Comparison of ENCODE assay signal across 33 cellular contexts in genomic region chr2:218444692-218445357, GRCh38. TPM values are rescaled to one million over a fixed set of nuclear protein-coding genes. Genes with fewer than 3 reads are reported as not detected.
DNase-seq lines count a peak whose midpoint lies in the region; ATAC-seq, FAIRE-seq and TF ChIP-seq lines count a peak whose summit lies in the region.
"Had no signal": no experiment of that assay in that cellular context is flagged by ENCODE, and none has a peak within 500 bp of the region (broad histone marks: within the 10 kb centered on the region; RNA-seq: fewer than 3 reads in every experiment).

No MANE protein-coding gene starts in this region.

- H3K27me3 ChIP-seq in liver (ENCODE audit: control insufficient read depth in 4 of 4, insufficient read depth in 4 of 4, low read length in 3 of 4) (no peaks in the 10 kb centered on the region), small intestine (ENCODE audit: control insufficient read depth in 2 of 2, insufficient read depth in 2 of 2, low read length in 2 of 2) (no peaks in the 10 kb centered on the region)
- H3K27me3 ChIP-seq: adrenal gland, brain microvascular endothelial cell, heart left ventricle, pancreas, stomach, tibial nerve had no signal

- in situ Hi-C loops in KBM-7 (cut with MboI; ENCODE audit: low pct_unique_long_range_greater_than_20kb, low sequenced_read_pairs) = no loop called here

- H3K9ac ChIP-seq in liver (ENCODE audit: low read depth in 1 of 2, low read length in 2 of 2) = no peak overlapping the region

- WGBS in liver = 69% methylated on average over 7 of the region's 7 CpGs
- WGBS in small intestine, 3 donors = 68 to 90% (median 77%) methylated on average over 7 of the region's 7 CpGs

- H3K4me1 ChIP-seq in liver (ENCODE audit: control insufficient read depth in 4 of 4, insufficient read depth in 4 of 4, low read length in 3 of 4) = peaks cover 10 to 30% (median 12%) of the 10 kb centered on the region in 4 donors
- H3K4me1 ChIP-seq in small intestine (ENCODE audit: control insufficient read depth in 2 of 2, insufficient read depth in 1 of 2, low read depth in 1 of 2, low read length in 1 of 2) = peaks cover 0 to 4% of the 10 kb centered on the region in 2 donors
- H3K4me1 ChIP-seq: adrenal gland, heart left ventricle, tibial nerve had no signal

- no peak for TF ChIP-seq CTCF in liver (IDR thresholded peaks at IDR 0.05; ENCODE audit: low read depth, low read length, missing input control)

- peak; percentile 36 for DNase-seq in DMS53 (lab: John Stamatoyannopoulos, UW)
- no peak for DNase-seq in DMS53 treated with DMSO at 0.1 percent for 48 hours (lab: John Stamatoyannopoulos, UW; ENCODE audit: unreplicated experiment)
- DNase-seq in M059J (ENCODE audit: low read depth) = peak; percentile 64
- peak; percentile 99 for DNase-seq in small intestine
- no peak for DNase-seq in KBM-7
- DNase-seq in stimulated activated CD4-positive, alpha-beta T cell treated with anti-CD3 and anti-CD28 coated beads, Interleukin-4, amount 100 ng/mL, for 24 hours = no peak
- DNase-seq: 8988T; activated CD8-positive, alpha-beta memory T cell treated with anti-CD3 and anti-CD28 coated beads for 24 hours; activated naive CD4-positive, alpha-beta T cell treated with Interleukin-2 at 50 U/mL for 16 hours; activated T-cell treated with anti-CD3 and anti-CD28 coated beads, Interleukin-2, amount 50 U/mL, for 4 hours; AML-193; brain microvascular endothelial cell; effector CD4-positive, alpha-beta T cell; heart left ventricle; Karpas-422; mesendoderm; natural killer cell; NCI-H1048; NCI-H187 treated with DMSO at 0.1 percent for 48 hours; pancreas; stomach; SW 1271; T1000 had no signal

- TF ChIP-seq RAD21 in liver (IDR thresholded peaks at IDR 0.05) = peak; percentile 59

- H3K27ac ChIP-seq in liver (ENCODE audit: low read depth in 1 of 2, low read length in 2 of 2) (peak overlapping the region; percentile 43 to 50), small intestine (ENCODE audit: low read depth in 1 of 2, low read length in 1 of 2) (peak overlapping the region; percentile 34 to 66)
- H3K27ac ChIP-seq: adrenal gland, brain microvascular endothelial cell, heart left ventricle, pancreas, stomach, tibial nerve had no signal

- H3K9me3 ChIP-seq in liver (ENCODE audit: control insufficient read depth in 4 of 4, low read length in 3 of 4) (no peaks in the 10 kb centered on the region), small intestine (ENCODE audit: control insufficient read depth, low read depth) (no peaks in the 10 kb centered on the region)
- H3K9me3 ChIP-seq: adrenal gland, heart left ventricle, pancreas, stomach, tibial nerve had no signal

- H3K4me3 ChIP-seq in liver (ENCODE audit: low read depth in 1 of 3, low read length in 3 of 3) (no peak overlapping the region), small intestine (ENCODE audit: low read depth in 1 of 2, low read length in 2 of 2) (no peak overlapping the region)
- H3K4me3 ChIP-seq: adrenal gland, heart left ventricle, pancreas, stomach, tibial nerve had no signal

- no peak for FAIRE-seq in small intestine (lab: Jason Lieb, UNC)
- FAIRE-seq: GM12891, H1, HTR-8/SVneo, pancreas had no signal

- no peak for ATAC-seq in HG02623 (IDR thresholded peaks at IDR 0.05; ENCODE audit: unreplicated experiment)
- ATAC-seq: activated T-cell treated with anti-CD3 and anti-CD28 coated beads, Interleukin-2, amount 50 U/mL, for 4 hours; heart left ventricle; natural killer cell; sciatic nerve had no signal

- H3K36me3 ChIP-seq in liver (ENCODE audit: control insufficient read depth in 4 of 4, insufficient read depth in 3 of 4, low read depth in 1 of 4, low read length in 3 of 4) = peaks cover 1 to 46% (median 26%) of the 10 kb centered on the region in 4 donors
- peaks cover 3 to 18% of the 10 kb centered on the region in 2 donors for H3K36me3 ChIP-seq in small intestine (ENCODE audit: control insufficient read depth in 2 of 2, insufficient read depth in 2 of 2, low read length in 2 of 2)
- H3K36me3 ChIP-seq: adrenal gland, brain microvascular endothelial cell had no signal

TF ChIP-seq in liver, 16 proteins besides CTCF, POLR2A, EP300 and RAD21:
- TF ChIP-seq, protein P1, sequence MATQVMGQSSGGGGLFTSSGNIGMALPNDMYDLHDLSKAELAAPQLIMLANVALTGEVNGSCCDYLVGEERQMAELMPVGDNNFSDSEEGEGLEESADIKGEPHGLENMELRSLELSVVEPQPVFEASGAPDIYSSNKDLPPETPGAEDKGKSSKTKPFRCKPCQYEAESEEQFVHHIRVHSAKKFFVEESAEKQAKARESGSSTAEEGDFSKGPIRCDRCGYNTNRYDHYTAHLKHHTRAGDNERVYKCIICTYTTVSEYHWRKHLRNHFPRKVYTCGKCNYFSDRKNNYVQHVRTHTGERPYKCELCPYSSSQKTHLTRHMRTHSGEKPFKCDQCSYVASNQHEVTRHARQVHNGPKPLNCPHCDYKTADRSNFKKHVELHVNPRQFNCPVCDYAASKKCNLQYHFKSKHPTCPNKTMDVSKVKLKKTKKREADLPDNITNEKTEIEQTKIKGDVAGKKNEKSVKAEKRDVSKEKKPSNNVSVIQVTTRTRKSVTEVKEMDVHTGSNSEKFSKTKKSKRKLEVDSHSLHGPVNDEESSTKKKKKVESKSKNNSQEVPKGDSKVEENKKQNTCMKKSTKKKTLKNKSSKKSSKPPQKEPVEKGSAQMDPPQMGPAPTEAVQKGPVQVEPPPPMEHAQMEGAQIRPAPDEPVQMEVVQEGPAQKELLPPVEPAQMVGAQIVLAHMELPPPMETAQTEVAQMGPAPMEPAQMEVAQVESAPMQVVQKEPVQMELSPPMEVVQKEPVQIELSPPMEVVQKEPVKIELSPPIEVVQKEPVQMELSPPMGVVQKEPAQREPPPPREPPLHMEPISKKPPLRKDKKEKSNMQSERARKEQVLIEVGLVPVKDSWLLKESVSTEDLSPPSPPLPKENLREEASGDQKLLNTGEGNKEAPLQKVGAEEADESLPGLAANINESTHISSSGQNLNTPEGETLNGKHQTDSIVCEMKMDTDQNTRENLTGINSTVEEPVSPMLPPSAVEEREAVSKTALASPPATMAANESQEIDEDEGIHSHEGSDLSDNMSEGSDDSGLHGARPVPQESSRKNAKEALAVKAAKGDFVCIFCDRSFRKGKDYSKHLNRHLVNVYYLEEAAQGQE (IDR thresholded peaks at IDR 0.05) = peak; percentile 88
- TF ChIP-seq NR2F2 (IDR thresholded peaks at IDR 0.05) (peak; percentile 38), ZBTB33 (IDR thresholded peaks at IDR 0.05) (peak; percentile 94), FOXA1 (IDR thresholded peaks at IDR 0.05) (peak; percentile 95), EGR1 (IDR thresholded peaks at IDR 0.05; ENCODE audit: low read depth in 2 of 2) (peak; percentile 71 to 98), HNF4A (conservative IDR thresholded peaks at IDR 0.05) (peak; percentile 99 to 100), TAF1 (conservative IDR thresholded peaks at IDR 0.05) (no peak), MAX (IDR thresholded peaks at IDR 0.05) (peak; percentile 99), ATF3 (IDR thresholded peaks at IDR 0.05) (peak; percentile 65), HNF4G (IDR thresholded peaks at IDR 0.05) (peak; percentile 99), GABPA (IDR thresholded peaks at IDR 0.05 in 1 of 2, conservative IDR thresholded peaks at IDR 0.05 in 1 of 2) (peak in 1 of 2 donors; percentile 85), JUND (IDR thresholded peaks at IDR 0.05) (peak; percentile 45 to 93), RXRA (IDR thresholded peaks at IDR 0.05) (peak; percentile 97 to 99), FOXA2 (IDR thresholded peaks at IDR 0.05) (peak; percentile 98), YY1 (IDR thresholded peaks at IDR 0.05) (peak; percentile 86), SP1 (IDR thresholded peaks at IDR 0.05) (peak; percentile 100)

RNA-seq across cellular contexts. Expression of gene VIL1, which starts 25.9 kb away (rescaled TPM):
- total RNA-seq in M059J (2014; rRNA removed; shearing (Covaris generic)) = not detected in 2 replicates
- total RNA-seq in liver = 10 to 100 TPM; 42.3 to 72.0 TPM
- polyA plus RNA-seq in liver = 10 to 100 TPM; 16.4 to 21.0 TPM
- polyA plus RNA-seq in small intestine = 100 to 1,000 TPM; 247 to 345 (median 280) TPM
- total RNA-seq: chondrocyte, epithelial cell of proximal tubule, heart left ventricle, sciatic nerve, tibial nerve had no signal

RNA-seq across cellular contexts. Expression of gene CTDSP1, which starts 45.2 kb away (rescaled TPM):
- 31.6 and 37.8 TPM in 2 replicates for total RNA-seq in M059J (2014; rRNA removed; shearing (Covaris generic))
- total RNA-seq in liver = 10 to 100 TPM; 46.6 to 66.5 TPM
- polyA plus RNA-seq in liver = 10 to 100 TPM; 38.3 to 76.5 TPM
- polyA plus RNA-seq in small intestine = 100 to 1,000 TPM in 2 of 3 donors, 10 to 100 TPM in 1; 94.3 to 144 (median 111) TPM

Comparison
In these comparisons a context has a peak if more than half of its experiments do, and no peak if none do; other contexts are left out.
1. DNase-seq: peak in DMS53 (single experiment), M059J (single experiment) and small intestine (single experiment); none in DMS53 treated with DMSO at 0.1 percent for 48 hours (single experiment), KBM-7 (single experiment) and stimulated activated CD4-positive, alpha-beta T cell treated with anti-CD3 and anti-CD28 coated beads, Interleukin-4, amount 100 ng/mL, for 24 hours (single experiment).
2. RNA of gene VIL1, which starts 25.9 kb away (total RNA-seq): 42.3 to 72.0 TPM in liver; not detected in M059J; every median in the first group is over 10 times any median in the second.